Comparison of ENCODE assay signal across 1 cellular context in the genomic region with DNA sequence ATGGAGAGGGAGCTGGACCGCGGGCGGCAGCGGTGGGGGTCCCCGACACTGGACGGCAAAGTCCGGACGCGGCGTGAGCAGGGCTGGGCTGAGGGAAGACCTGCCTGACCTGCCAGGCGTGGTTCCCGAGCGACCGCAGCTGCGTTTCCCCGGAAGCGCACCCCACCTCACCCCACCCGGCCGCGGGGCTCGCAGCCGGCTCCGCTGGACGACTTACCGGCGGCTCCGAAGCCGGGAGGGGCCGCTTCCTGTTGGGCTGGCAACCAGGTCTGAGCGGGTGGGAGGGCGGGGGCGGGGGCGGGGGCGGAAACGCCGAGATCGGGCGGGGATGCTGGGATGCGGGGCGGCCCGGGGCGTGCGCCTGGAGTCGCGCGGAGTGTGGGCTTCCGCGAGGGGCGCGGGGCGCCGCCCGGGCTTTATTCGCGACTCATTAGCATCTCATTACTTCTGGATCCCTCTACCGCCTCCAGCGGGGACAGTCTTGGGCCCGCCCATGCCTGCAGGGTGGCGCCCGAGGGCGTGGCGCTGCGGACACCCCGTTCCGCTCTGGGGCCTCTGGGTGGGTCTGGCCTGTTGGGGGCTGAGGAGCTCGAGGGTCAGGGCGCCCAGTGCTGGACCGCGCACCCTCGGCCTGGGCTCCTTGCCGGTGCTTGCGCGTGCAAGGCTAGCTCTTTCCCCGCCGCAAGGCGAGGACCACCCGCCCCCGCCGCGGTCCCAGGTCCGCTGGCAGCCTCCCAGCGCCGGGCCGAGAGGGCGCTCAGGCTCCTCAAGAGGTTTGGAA.
TF ChIP-seq lines count a peak whose summit lies in the region.

A gene with protein sequence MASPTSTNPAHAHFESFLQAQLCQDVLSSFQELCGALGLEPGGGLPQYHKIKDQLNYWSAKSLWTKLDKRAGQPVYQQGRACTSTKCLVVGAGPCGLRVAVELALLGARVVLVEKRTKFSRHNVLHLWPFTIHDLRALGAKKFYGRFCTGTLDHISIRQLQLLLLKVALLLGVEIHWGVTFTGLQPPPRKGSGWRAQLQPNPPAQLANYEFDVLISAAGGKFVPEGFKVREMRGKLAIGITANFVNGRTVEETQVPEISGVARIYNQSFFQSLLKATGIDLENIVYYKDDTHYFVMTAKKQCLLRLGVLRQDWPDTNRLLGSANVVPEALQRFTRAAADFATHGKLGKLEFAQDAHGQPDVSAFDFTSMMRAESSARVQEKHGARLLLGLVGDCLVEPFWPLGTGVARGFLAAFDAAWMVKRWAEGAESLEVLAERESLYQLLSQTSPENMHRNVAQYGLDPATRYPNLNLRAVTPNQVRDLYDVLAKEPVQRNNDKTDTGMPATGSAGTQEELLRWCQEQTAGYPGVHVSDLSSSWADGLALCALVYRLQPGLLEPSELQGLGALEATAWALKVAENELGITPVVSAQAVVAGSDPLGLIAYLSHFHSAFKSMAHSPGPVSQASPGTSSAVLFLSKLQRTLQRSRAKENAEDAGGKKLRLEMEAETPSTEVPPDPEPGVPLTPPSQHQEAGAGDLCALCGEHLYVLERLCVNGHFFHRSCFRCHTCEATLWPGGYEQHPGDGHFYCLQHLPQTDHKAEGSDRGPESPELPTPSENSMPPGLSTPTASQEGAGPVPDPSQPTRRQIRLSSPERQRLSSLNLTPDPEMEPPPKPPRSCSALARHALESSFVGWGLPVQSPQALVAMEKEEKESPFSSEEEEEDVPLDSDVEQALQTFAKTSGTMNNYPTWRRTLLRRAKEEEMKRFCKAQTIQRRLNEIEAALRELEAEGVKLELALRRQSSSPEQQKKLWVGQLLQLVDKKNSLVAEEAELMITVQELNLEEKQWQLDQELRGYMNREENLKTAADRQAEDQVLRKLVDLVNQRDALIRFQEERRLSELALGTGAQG (minus strand): TSS at position 271 of the 781 bp plus-strand sequence. CDS start 1,576 bp downstream, outside the sequence.

TF ChIP-seq in GM12878, 131 proteins besides CTCF, POLR2A, EP300 and RAD21 (continued from another document):
- TF ChIP-seq ZNF687 (IDR thresholded peaks at IDR 0.05) = no peak
- TF ChIP-seq TBL1XR1 (IDR thresholded peaks at IDR 0.05; ENCODE audit: low read depth, low read length) = no peak
- TF ChIP-seq MTA2 (IDR thresholded peaks at IDR 0.05; ENCODE audit: low read depth) = no peak
- no peak for TF ChIP-seq BCL3 (IDR thresholded peaks at IDR 0.05; ENCODE audit: borderline replicate concordance, insufficient read depth, low read depth, low read length, poor library complexity, severe bottlenecking)
- no peak for TF ChIP-seq ZNF24 (IDR thresholded peaks at IDR 0.05)
